In the genomic region with DNA sequence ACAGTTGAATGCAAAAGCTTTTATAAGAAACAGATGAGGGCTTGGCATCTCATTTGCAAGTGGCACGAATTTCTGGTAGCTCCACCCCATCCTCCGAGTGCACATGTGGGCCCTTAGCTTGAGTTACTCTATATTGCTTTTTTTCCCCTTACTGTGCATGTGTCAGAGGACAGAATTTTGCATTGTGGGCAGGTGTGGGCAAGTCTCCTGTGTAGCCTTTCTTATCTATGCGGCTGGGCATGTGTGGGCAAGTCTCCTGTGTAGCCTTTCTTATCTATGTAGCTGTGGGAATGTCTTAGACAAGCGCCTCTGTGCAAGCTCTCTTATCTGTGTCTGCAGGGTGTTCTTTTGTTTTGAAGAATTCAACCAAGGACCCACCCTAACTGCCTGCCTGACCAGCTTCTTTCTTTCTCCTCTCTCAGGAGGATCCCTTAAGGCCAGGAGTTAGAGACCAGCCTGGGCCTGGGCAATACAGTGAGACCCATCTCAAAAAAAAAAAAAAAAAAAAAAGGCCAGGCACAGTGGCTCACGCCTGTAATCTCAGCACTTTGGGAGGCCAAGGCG, we compare ENCODE assay signal across 17 cellular contexts. TPM values are rescaled to one million over a fixed set of nuclear protein-coding genes. Genes with fewer than 3 reads are reported as not detected.
DNase-seq lines count a peak whose midpoint lies in the region; ATAC-seq and TF ChIP-seq lines count a peak whose summit lies in the region.
"Had no signal": no experiment of that assay in that cellular context is flagged by ENCODE, and none has a peak within 500 bp of the region (broad histone marks: within the 10 kb centered on the region; RNA-seq: fewer than 3 reads in every experiment).

No MANE protein-coding gene starts in this region.

- H3K9me3 ChIP-seq in suprapubic skin (no peaks in the 10 kb centered on the region), upper lobe of right lung (no peaks in the 10 kb centered on the region)
- H3K9me3 ChIP-seq: esophagus squamous epithelium, tibial artery had no signal

- peaks cover 3% of the 10 kb centered on the region; the same call in 1 of the 2 replicates for H3K4me1 Mint-ChIP-seq in WTC11
- H3K4me1 Mint-ChIP-seq: B cell, natural killer cell had no signal

- DNase-seq in DMS79 (lab: John Stamatoyannopoulos, UW) (peak; percentile 80), NCI-H146 (lab: John Stamatoyannopoulos, UW) (peak; percentile 68), WTC11 (ENCODE audit: low spot score) (no peak), glomerular visceral epithelial cell (ENCODE audit: extremely low spot score) (peak; percentile 15), posterior vena cava (ENCODE audit: low spot score) (no peak), suprapubic skin (ENCODE audit: low spot score in 2 of 2) (no peak), upper lobe of right lung (no peak)
- DNase-seq: activated CD4-positive, CD25-positive, alpha-beta regulatory T cell; activated T-cell treated with anti-CD3 and anti-CD28 coated beads for 4 hours; esophagus squamous epithelium; natural killer cell; NCI-H1694 treated with DMSO at 0.1 percent for 48 hours; stimulated activated CD8-positive, alpha-beta memory T cell treated with anti-CD3 and anti-CD28 coated beads, Interleukin-4, amount 100 ng/mL, for 48 hours; tibial artery had no signal

- H3K4me3 ChIP-seq in suprapubic skin, result no peak overlapping the region
- H3K4me3 ChIP-seq in upper lobe of right lung, result no peak overlapping the region
- H3K4me3 ChIP-seq: esophagus squamous epithelium, tibial artery had no signal

- intact Hi-C loops in posterior vena cava (cut with DNase I) (no loop called here), upper lobe of right lung (cut with DNase I) (no loop called here)

- no peaks in the 10 kb centered on the region for H3K27me3 Mint-ChIP-seq in WTC11 (ENCODE audit: low read depth)
- H3K27me3 Mint-ChIP-seq: IgD-negative memory B cell had no signal

- TF ChIP-seq EP300 in suprapubic skin (IDR thresholded peaks at IDR 0.05), result no peak

- no peak overlapping the region for H3K4me3 Mint-ChIP-seq in WTC11
- H3K4me3 Mint-ChIP-seq: B cell, IgD-negative memory B cell, natural killer cell had no signal

- CTCF ChIA-PET in WTC11 (lab: Charles Lee), result interaction anchor here (0.7 to 1.3 kb wide), 3 partner anchors 30 to 34 kb away, joined by 3 read pairs; a partner anchor contains a TSS

- no peaks in the 10 kb centered on the region for H3K27me3 ChIP-seq in suprapubic skin
- H3K27me3 ChIP-seq in upper lobe of right lung, result no peaks in the 10 kb centered on the region
- H3K27me3 ChIP-seq: esophagus squamous epithelium, tibial artery had no signal

- no peak for TF ChIP-seq POLR2A in suprapubic skin (IDR thresholded peaks at IDR 0.05)

- peaks cover 11% of the 10 kb centered on the region for H3K9me3 Mint-ChIP-seq in WTC11
- H3K9me3 Mint-ChIP-seq: natural killer cell had no signal

- no peaks in the 10 kb centered on the region for H3K36me3 Mint-ChIP-seq in WTC11
- H3K36me3 Mint-ChIP-seq: IgD-negative memory B cell, natural killer cell had no signal

- H3K27ac ChIP-seq in suprapubic skin (no peak overlapping the region), upper lobe of right lung (no peak overlapping the region)
- H3K27ac ChIP-seq: esophagus squamous epithelium, tibial artery had no signal

- no peak for TF ChIP-seq CTCF in WTC11 (IDR thresholded peaks at IDR 0.05)
- TF ChIP-seq CTCF in suprapubic skin (IDR thresholded peaks at IDR 0.05), result no peak
- no peak for TF ChIP-seq CTCF in upper lobe of right lung (IDR thresholded peaks at IDR 0.05)

- no peak overlapping the region; the same call in 1 of the 2 replicates for H3K27ac Mint-ChIP-seq in WTC11
- H3K27ac Mint-ChIP-seq: B cell, IgD-negative memory B cell, natural killer cell had no signal

- H3K4me1 ChIP-seq in suprapubic skin (no peaks in the 10 kb centered on the region), upper lobe of right lung (no peaks in the 10 kb centered on the region)
- H3K4me1 ChIP-seq: tibial artery had no signal

- WGBS in suprapubic skin, result 66% methylated on average over 6 of the region's 6 CpGs

- POLR2A ChIA-PET in WTC11 (lab: Charles Lee), result no interaction called here

- no peak for ATAC-seq in WTC11
- no peak for ATAC-seq in GM21360 (IDR thresholded peaks at IDR 0.05; ENCODE audit: unreplicated experiment)
- no peak for ATAC-seq in upper lobe of right lung
- ATAC-seq: natural killer cell had no signal

- no peaks in the 10 kb centered on the region for H3K36me3 ChIP-seq in suprapubic skin
- no peaks in the 10 kb centered on the region for H3K36me3 ChIP-seq in upper lobe of right lung
- H3K36me3 ChIP-seq: esophagus squamous epithelium, tibial artery had no signal

TF ChIP-seq in WTC11, 78 proteins besides CTCF, POLR2A, EP300 and RAD21:
- TF ChIP-seq, protein P1, sequence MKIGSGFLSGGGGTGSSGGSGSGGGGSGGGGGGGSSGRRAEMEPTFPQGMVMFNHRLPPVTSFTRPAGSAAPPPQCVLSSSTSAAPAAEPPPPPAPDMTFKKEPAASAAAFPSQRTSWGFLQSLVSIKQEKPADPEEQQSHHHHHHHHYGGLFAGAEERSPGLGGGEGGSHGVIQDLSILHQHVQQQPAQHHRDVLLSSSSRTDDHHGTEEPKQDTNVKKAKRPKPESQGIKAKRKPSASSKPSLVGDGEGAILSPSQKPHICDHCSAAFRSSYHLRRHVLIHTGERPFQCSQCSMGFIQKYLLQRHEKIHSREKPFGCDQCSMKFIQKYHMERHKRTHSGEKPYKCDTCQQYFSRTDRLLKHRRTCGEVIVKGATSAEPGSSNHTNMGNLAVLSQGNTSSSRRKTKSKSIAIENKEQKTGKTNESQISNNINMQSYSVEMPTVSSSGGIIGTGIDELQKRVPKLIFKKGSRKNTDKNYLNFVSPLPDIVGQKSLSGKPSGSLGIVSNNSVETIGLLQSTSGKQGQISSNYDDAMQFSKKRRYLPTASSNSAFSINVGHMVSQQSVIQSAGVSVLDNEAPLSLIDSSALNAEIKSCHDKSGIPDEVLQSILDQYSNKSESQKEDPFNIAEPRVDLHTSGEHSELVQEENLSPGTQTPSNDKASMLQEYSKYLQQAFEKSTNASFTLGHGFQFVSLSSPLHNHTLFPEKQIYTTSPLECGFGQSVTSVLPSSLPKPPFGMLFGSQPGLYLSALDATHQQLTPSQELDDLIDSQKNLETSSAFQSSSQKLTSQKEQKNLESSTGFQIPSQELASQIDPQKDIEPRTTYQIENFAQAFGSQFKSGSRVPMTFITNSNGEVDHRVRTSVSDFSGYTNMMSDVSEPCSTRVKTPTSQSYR (CRISPR knock-in tag; IDR thresholded peaks at IDR 0.05), result no peak
- TF ChIP-seq ZNF121 (CRISPR knock-in tag; IDR thresholded peaks at IDR 0.05) (peak; percentile 86), ZNF263 (CRISPR knock-in tag; IDR thresholded peaks at IDR 0.05; ENCODE audit: low read depth) (no peak)

RNA-seq across cellular contexts. Expression of a gene that starts 34.1 kb away (rescaled TPM):
- total RNA-seq in WTC11 (2021), result 10.7 to 14.0 TPM (median 10.7 TPM) in 3 replicates
- 10 to 100 TPM; 42.8 to 55.1 TPM for total RNA-seq in posterior vena cava
- total RNA-seq in suprapubic skin, result 10 to 100 TPM; 38.5 to 54.6 (median 41.7) TPM
- total RNA-seq in upper lobe of right lung, result 56.9 TPM

Comparison
In these comparisons a context has a peak if more than half of its experiments do, and no peak if none do; other contexts are left out.
1. DNase-seq: peak in DMS79 (single experiment), NCI-H146 (single experiment) and glomerular visceral epithelial cell (single experiment); none in WTC11 (single experiment), posterior vena cava (single experiment), suprapubic skin (0 of 2) and upper lobe of right lung (single experiment).